Comparison of ENCODE assay signal across 10 cellular contexts in the genomic region with DNA sequence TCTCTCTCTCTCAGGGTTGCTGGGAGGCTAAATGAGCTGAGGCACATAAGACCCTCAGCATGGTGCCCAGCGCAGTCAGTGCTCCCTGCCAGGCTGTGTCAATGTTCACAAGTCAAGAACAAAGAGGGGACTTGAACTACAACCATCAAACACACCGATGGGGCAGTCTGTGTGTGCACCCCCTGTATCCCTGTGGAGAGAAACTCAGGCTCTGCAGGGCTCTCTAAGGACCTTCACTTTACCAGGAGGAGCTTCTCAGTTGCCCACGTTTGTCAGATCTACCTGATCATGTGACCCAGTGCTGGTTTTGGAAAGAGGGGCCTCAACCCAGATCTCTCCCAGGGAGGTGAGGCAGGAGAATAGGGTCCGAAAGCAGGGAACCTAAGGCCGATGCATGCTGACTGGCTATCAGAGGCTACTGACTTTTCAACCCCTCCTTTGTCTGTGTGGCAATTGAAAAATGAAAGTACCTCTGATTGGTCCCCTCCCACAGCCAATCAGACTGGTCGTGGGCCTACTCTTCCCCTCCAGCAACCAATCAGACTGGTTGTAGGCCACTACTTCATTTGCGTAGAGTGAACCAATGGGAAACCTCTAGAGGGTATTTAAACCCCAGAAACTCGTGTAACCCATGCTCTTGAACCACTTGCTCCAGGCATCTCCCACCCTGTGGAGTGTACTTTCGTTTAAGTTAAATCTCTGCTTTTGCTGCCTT. TPM values are rescaled to one million over a fixed set of nuclear protein-coding genes. Genes with fewer than 3 reads are reported as not detected.
DNase-seq lines count a peak whose midpoint lies in the region; ATAC-seq and TF ChIP-seq lines count a peak whose summit lies in the region.
"Had no signal": no experiment of that assay in that cellular context is flagged by ENCODE, and none has a peak within 500 bp of the region (broad histone marks: within the 10 kb centered on the region; RNA-seq: fewer than 3 reads in every experiment).

No MANE protein-coding gene starts in this region.

- no peak overlapping the region for H3K9ac ChIP-seq in H9 (ENCODE audit: extremely low read depth, insufficient read length, low read length)

- H3K27ac Mint-ChIP-seq in HFFc6 (no peak overlapping the region), progenitor cell of endocrine pancreas (no peak overlapping the region), H9 (no peak overlapping the region)
- H3K27ac Mint-ChIP-seq: CD8-positive, alpha-beta T cell had no signal

- no peak overlapping the region for H2AFZ ChIP-seq in H9 (ENCODE audit: low read length)

- in situ Hi-C loops in ACHN (cut with HindIII; ENCODE audit: low pct_ligation_motif_present, low pct_unique_long_range_greater_than_20kb, low sequenced_read_pairs): no loop called here

- H3K9me3 Mint-ChIP-seq in HFFc6 (no peaks in the 10 kb centered on the region), progenitor cell of endocrine pancreas (ENCODE audit: low read depth) (no peaks in the 10 kb centered on the region), H9 (peaks cover 0 to 2% of the 10 kb centered on the region in 2 experiments; a peak in 2 of 5 replicates)

- WGBS in H9 (ENCODE audit: extremely low coverage, insufficient read length, low lambda C conversion rate): no CpG with 5 or more reads among the region's 9 CpGs

- no peak overlapping the region for H4K8ac ChIP-seq in H9 (replicated peaks; ENCODE audit: insufficient read length, low read depth, low read length)

- peaks cover 5% of the 10 kb centered on the region; the same call in 1 of the 2 replicates for H3K4me1 Mint-ChIP-seq in HFFc6 (ENCODE audit: low read depth)
- H3K4me1 Mint-ChIP-seq in progenitor cell of endocrine pancreas (ENCODE audit: low read depth): peaks cover 9% of the 10 kb centered on the region
- H3K4me1 Mint-ChIP-seq in H9: peaks cover 29 to 39% of the 10 kb centered on the region in 2 experiments

- H4K20me1 ChIP-seq in H9 (ENCODE audit: control insufficient read depth, insufficient read depth, insufficient read length): no peaks in the 10 kb centered on the region

- H3K18ac ChIP-seq in H9 (ENCODE audit: insufficient read length, low read depth, low read length): no peak overlapping the region

- H3K79me2 ChIP-seq in H9 (ENCODE audit: insufficient read depth, low read length): no peaks in the 10 kb centered on the region

- H3K27me3 Mint-ChIP-seq in HFFc6 (ENCODE audit: insufficient read depth): peaks cover 16% of the 10 kb centered on the region; the same call in 1 of the 2 replicates
- peaks cover 25% of the 10 kb centered on the region for H3K27me3 Mint-ChIP-seq in progenitor cell of endocrine pancreas
- peaks cover 47% of the 10 kb centered on the region for H3K27me3 Mint-ChIP-seq in H9 (ENCODE audit: low read depth)

- H4K91ac ChIP-seq in H9 (ENCODE audit: insufficient read length, low read depth, low read length): no peak overlapping the region

- H2BK20ac ChIP-seq in H9 (ENCODE audit: low read depth, low read length, poor library complexity, severe bottlenecking): no peak overlapping the region

- ATAC-seq in GM21717 (IDR thresholded peaks at IDR 0.05; ENCODE audit: unreplicated experiment): no peak
- ATAC-seq: CD8-positive, alpha-beta T cell had no signal

- H3K4me2 ChIP-seq in H9 (ENCODE audit: insufficient read depth, insufficient read length, low read length): no peak overlapping the region

- H3K23me2 ChIP-seq in H9 (ENCODE audit: insufficient read length, low read depth, low read length, poor library complexity, severe bottlenecking): no peaks in the 10 kb centered on the region

- no peak overlapping the region for H3K14ac ChIP-seq in H9 (ENCODE audit: insufficient read depth, low read length)

- H3K4me3 ChIP-seq in fibroblast of the aortic adventitia (ENCODE audit: low read depth, low read length): no peak overlapping the region

- H2AK5ac ChIP-seq in H9 (ENCODE audit: insufficient read length, low read length): no peak overlapping the region

- peaks cover 4% of the 10 kb centered on the region; the same call in 1 of the 2 replicates for H3K27me3 ChIP-seq in H9 (ENCODE audit: insufficient read depth, low read length)

- no peak overlapping the region for H3K27ac ChIP-seq in H9 (ENCODE audit: insufficient read length, low read depth, low read length)

- no peaks in the 10 kb centered on the region for H3K36me3 Mint-ChIP-seq in HFFc6 (ENCODE audit: low read depth)
- no peaks in the 10 kb centered on the region for H3K36me3 Mint-ChIP-seq in progenitor cell of endocrine pancreas (ENCODE audit: insufficient read depth)
- H3K36me3 Mint-ChIP-seq in H9 (ENCODE audit: insufficient read depth in 1 of 3, low read depth in 3 of 3): no peaks in the 10 kb centered on the region
- H3K36me3 Mint-ChIP-seq: CD8-positive, alpha-beta T cell had no signal

- no peak overlapping the region for H2BK12ac ChIP-seq in H9 (ENCODE audit: insufficient read length, low read depth, low read length)

- H3K4me1 ChIP-seq in H9 (ENCODE audit: insufficient read depth, low read length): no peaks in the 10 kb centered on the region

- H3K56ac ChIP-seq in H9 (ENCODE audit: insufficient read length, low read depth, low read length): no peak overlapping the region

- H4K5ac ChIP-seq in H9 (ENCODE audit: insufficient read length, low read depth, low read length): no peak overlapping the region

- no peak overlapping the region for H3K4ac ChIP-seq in H9 (ENCODE audit: low read depth, low read length)

- TF ChIP-seq CTCF in HFFc6 (IDR thresholded peaks at IDR 0.05): no peak
- no peak for TF ChIP-seq CTCF in fibroblast of the aortic adventitia (IDR thresholded peaks at IDR 0.05; ENCODE audit: insufficient read depth, low read length)
- TF ChIP-seq CTCF in progenitor cell of endocrine pancreas (IDR thresholded peaks at IDR 0.05; ENCODE audit: unreplicated experiment): no peak
- no peak for TF ChIP-seq CTCF in H9 (conservative IDR thresholded peaks at IDR 0.05)

- no peak overlapping the region for H2BK5ac ChIP-seq in H9 (ENCODE audit: insufficient read length, low read length)

- H3K4me3 Mint-ChIP-seq in HFFc6: peak overlapping the region; percentile 65
- no peak overlapping the region for H3K4me3 Mint-ChIP-seq in progenitor cell of endocrine pancreas (ENCODE audit: low read depth)
- H3K4me3 Mint-ChIP-seq in H9: no peak overlapping the region
- H3K4me3 Mint-ChIP-seq: CD8-positive, alpha-beta T cell had no signal

- DNase-seq in ACHN (peak; percentile 87), HFFc6 (peak; percentile 31), SHP77 treated with DMSO at 0.1 percent for 48 hours (lab: John Stamatoyannopoulos, UW) (peak; percentile 35), fibroblast of the aortic adventitia (ENCODE audit: low read depth) (peak; percentile 40), progenitor cell of endocrine pancreas (ENCODE audit: low spot score, unreplicated experiment) (no peak), H9 (no peak), GM19240 (ENCODE audit: insufficient read length, low spot score) (no peak)
- DNase-seq: CD8-positive, alpha-beta T cell; central memory CD4-positive, alpha-beta T cell had no signal

- no peak overlapping the region for H2BK15ac ChIP-seq in H9 (ENCODE audit: low read depth, low read length)

- H3K23ac ChIP-seq in H9 (ENCODE audit: insufficient read length, low read depth, low read length): no peak overlapping the region

- H3K9me3 ChIP-seq in H9 (ENCODE audit: control insufficient read depth, low read depth, low read length): no peaks in the 10 kb centered on the region

- no peak overlapping the region for H2BK120ac ChIP-seq in H9 (ENCODE audit: low read depth, low read length, poor library complexity, severe bottlenecking)

- H3T11ph ChIP-seq in H9 (ENCODE audit: low read length): no peak overlapping the region

- no peaks in the 10 kb centered on the region for H3K79me1 ChIP-seq in H9 (ENCODE audit: insufficient read depth, low read depth, low read length, poor library complexity, severe bottlenecking)

RNA-seq across cellular contexts. Expression of a gene that starts 34.0 kb away (rescaled TPM):
- not detected for total RNA-seq in HFFc6 (2021; fragmentation: NEBNext Ultra II Directional; extraction: Animal tissue kit (Norgen Biotek cat#: 25700))
- total RNA-seq in fibroblast of the aortic adventitia (ENCODE audit: low replicate concordance) (not detected in 2 replicates), progenitor cell of endocrine pancreas (not detected in 2 replicates), H9 (2021) (0.28 and 0.31 TPM in 2 replicates)
- total RNA-seq: CD8-positive, alpha-beta T cell had no signal

Comparison
In these comparisons a context has a peak if more than half of its experiments do, and no peak if none do; other contexts are left out.
1. DNase-seq: peak in ACHN (single experiment), HFFc6 (single experiment), SHP77 treated with DMSO at 0.1 percent for 48 hours (single experiment) and fibroblast of the aortic adventitia (single experiment); none in progenitor cell of endocrine pancreas (single experiment), H9 (single experiment) and GM19240 (single experiment).